7 cellular contexts compared by ENCODE assay signal in the genomic region with DNA sequence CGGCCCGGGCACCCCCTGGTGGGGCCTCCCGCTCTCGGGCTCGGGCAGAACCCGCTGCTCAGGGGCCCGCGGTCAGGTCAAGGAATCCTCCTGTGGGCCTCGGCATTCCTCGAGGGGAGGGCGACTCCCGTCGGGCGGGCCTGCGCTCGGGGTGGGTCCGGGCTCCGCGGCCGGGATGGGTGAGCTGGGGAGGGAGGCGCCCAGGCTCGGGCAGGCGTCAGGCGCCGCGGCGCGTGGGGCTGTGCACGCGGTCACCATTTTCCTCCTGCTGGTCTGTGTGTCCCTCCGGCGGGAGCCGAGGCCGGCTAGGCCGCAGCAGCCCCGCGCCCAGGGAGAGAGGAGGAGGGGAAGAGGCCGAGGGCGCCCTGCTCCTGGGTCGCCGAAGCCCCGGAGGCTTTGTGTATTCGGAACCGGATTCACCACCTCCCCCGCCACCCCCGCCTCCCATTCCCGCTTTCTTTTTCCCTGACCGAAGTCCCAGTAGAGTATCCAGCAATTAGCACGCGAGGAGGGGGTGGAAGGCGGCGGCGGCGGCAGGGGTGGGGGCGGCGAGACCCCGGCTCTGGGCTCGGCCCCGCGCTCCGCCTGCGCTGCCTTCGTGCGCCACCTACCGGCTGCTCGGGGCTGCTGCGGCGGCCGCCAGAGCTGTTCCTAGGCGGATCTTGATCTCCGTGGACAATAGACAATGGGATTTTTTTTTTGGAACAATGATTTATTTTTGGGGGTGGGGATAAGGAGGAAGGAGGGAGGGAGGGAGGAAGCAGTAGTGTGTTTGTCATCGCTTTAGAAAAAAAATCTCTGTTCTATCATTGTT.
DNase-seq lines count a peak whose midpoint lies in the region; ATAC-seq, FAIRE-seq and TF ChIP-seq lines count a peak whose summit lies in the region.

No MANE protein-coding gene starts in this region.

- H3K27ac ChIP-seq in dorsolateral prefrontal cortex: peak overlapping the region; percentile 74 to 98 (median 95)
- H3K27ac ChIP-seq in right lobe of liver: peak overlapping the region; percentile 88 to 91 (median 91)

- TF ChIP-seq CTCF in dorsolateral prefrontal cortex (IDR thresholded peaks at IDR 0.05 in 54 of 56, conservative IDR thresholded peaks at IDR 0.05 in 2 of 56; ENCODE audit: low read depth in 1 of 56, partially characterized antibody in 56 of 56) (peak; percentile 74 to 98 (median 92)), right lobe of liver (IDR thresholded peaks at IDR 0.05) (peak; percentile 83 to 96 (median 93))

- peak overlapping the region; percentile 53 to 95 (median 74) for H3K4me3 ChIP-seq in dorsolateral prefrontal cortex
- H3K4me3 ChIP-seq in right lobe of liver: peak overlapping the region; percentile 53 to 72 (median 70)

- peak; percentile 65 for ATAC-seq in HG03039 (IDR thresholded peaks at IDR 0.05; ENCODE audit: unreplicated experiment)
- peak; percentile 86 to 94 (median 90) for ATAC-seq in right lobe of liver

- H3K27me3 ChIP-seq in dorsolateral prefrontal cortex (no peaks in the 10 kb centered on the region), right lobe of liver (no peaks in the 10 kb centered on the region)

- TF ChIP-seq POLR2A in GM12892 (IDR thresholded peaks at IDR 0.05; ENCODE audit: low read depth, low read length) (no peak), right lobe of liver (IDR thresholded peaks at IDR 0.05) (no peak)

- peaks cover 0 to 9% (median 0%) of the 10 kb centered on the region in 4 donors for H3K4me1 ChIP-seq in right lobe of liver

- H3K9me3 ChIP-seq in right lobe of liver: no peaks in the 10 kb centered on the region

- WGBS in right lobe of liver (ENCODE audit: insufficient coverage, low coverage, low lambda C conversion rate, missing lambda C conversion rate): 0% methylated on average over 15 of the region's 72 CpGs

- H3K36me3 ChIP-seq in right lobe of liver: no peaks in the 10 kb centered on the region

- FAIRE-seq in GM12892 (lab: Jason Lieb, UNC): peak; percentile 73

- DNase-seq in GM12892 (ENCODE audit: insufficient read length) (peak; percentile 44), NCI-H446 treated with DMSO at 0.1 percent for 48 hours (lab: John Stamatoyannopoulos, UW) (peak; percentile 78), dorsolateral prefrontal cortex (peak; percentile 75 to 85 (median 78)), right lobe of liver (peak; percentile 78 to 83 (median 79))
- peak; percentile 62 to 67 for DNase-seq in activated CD4-positive, alpha-beta T cell treated with anti-CD3 and anti-CD28 coated beads, Interleukin-2, amount 50 U/mL, for 48 hours
- DNase-seq in stimulated activated CD4-positive, alpha-beta T cell treated with anti-CD3 and anti-CD28 coated beads, Interleukin-4, amount 100 ng/mL, for 1 hour: peak; percentile 72

- intact Hi-C loops in dorsolateral prefrontal cortex (cut with DNase I): loop anchor here (1.0 to 10.0 kb wide), 9 partner anchors 48 to 598 kb away; a partner anchor contains a TSS
- intact Hi-C loops in right lobe of liver (cut with DNase I): loop anchor here in 1 of 2 donors (5.0 kb wide), 1 partner anchor 96 kb away; no protein-coding TSS in a partner anchor

Comparison
In these comparisons a context has a peak if more than half of its experiments do, and no peak if none do; other contexts are left out.
1. Peak in every context shown above with its lines: DNase-seq, ATAC-seq, H3K4me3 ChIP-seq and H3K27ac ChIP-seq.